In genomic region chr10:78541528-78542470, GRCh38 we compare ENCODE assay signal across 11 cellular contexts.
DNase-seq lines count a peak whose midpoint lies in the region; ATAC-seq and TF ChIP-seq lines count a peak whose summit lies in the region.
"Had no signal": no experiment of that assay in that cellular context is flagged by ENCODE, and none has a peak within 500 bp of the region (broad histone marks: within the 10 kb centered on the region; RNA-seq: fewer than 3 reads in every experiment).

No MANE protein-coding gene starts in this region.

- no peaks in the 10 kb centered on the region for H3K9me3 ChIP-seq in mesodermal cell (ENCODE audit: control insufficient read depth, low read length)

- H3K27me3 Mint-ChIP-seq in stimulated activated naive CD8-positive, alpha-beta T cell treated with anti-CD3 and anti-CD28 coated beads, Interleukin-15, amount 100 ng/mL, for 72 hours: peaks cover 22% of the 10 kb centered on the region

- in situ Hi-C loops in astrocyte of the spinal cord (cut with HindIII; ENCODE audit: low sequenced_read_pairs): no loop called here

- H3K4me3 ChIP-seq in astrocyte of the spinal cord (ENCODE audit: low read depth, low read length): no peak overlapping the region
- no peak overlapping the region for H3K4me3 ChIP-seq in mesodermal cell (ENCODE audit: extremely low read depth, insufficient read depth, low read length, poor library complexity, severe bottlenecking)

- no peak for TF ChIP-seq CTCF in astrocyte of the spinal cord (IDR thresholded peaks at IDR 0.05; ENCODE audit: low read depth, low read length)

- intact Hi-C loops in sciatic nerve (cut with DNase I): no loop called here

- H3K36me3 ChIP-seq in mesodermal cell (ENCODE audit: control insufficient read depth, insufficient read depth, low read length): no peaks in the 10 kb centered on the region

- H3K27ac ChIP-seq in mesodermal cell (ENCODE audit: low read depth, low read length, severe bottlenecking): peak overlapping the region; percentile 0
- H3K27ac ChIP-seq: C4-2B had no signal

- 77 to 81% methylated on average over 9 to 10 of the region's 10 CpGs for WGBS in mesodermal cell (ENCODE audit: insufficient coverage in 2 of 2), 2 experiments

- peaks cover 13% of the 10 kb centered on the region for H3K4me1 Mint-ChIP-seq in stimulated activated naive CD8-positive, alpha-beta T cell treated with anti-CD3 and anti-CD28 coated beads, Interleukin-15, amount 100 ng/mL, for 72 hours

- no peaks in the 10 kb centered on the region for H3K9me3 Mint-ChIP-seq in stimulated activated naive CD8-positive, alpha-beta T cell treated with anti-CD3 and anti-CD28 coated beads, Interleukin-15, amount 100 ng/mL, for 72 hours

- peak overlapping the region in 1 of 2 donors; percentile 83 for H3K27ac Mint-ChIP-seq in stimulated activated naive CD8-positive, alpha-beta T cell treated with anti-CD3 and anti-CD28 coated beads, Interleukin-15, amount 100 ng/mL, for 72 hours

- H3K4me1 ChIP-seq in mesodermal cell (ENCODE audit: control insufficient read depth, insufficient read depth, low read length, poor library complexity, severe bottlenecking): peaks cover 19% of the 10 kb centered on the region

- no peak for DNase-seq in stimulated activated naive CD8-positive, alpha-beta T cell treated with anti-CD3 and anti-CD28 coated beads, Interleukin-15, amount 100 ng/mL, for 72 hours
- DNase-seq in stimulated activated naive CD8-positive, alpha-beta T cell treated with anti-CD3 and anti-CD28 coated beads, Interleukin-15, Interleukin-2, amounts not matched to agents 100 U/mL and 50 U/mL, for 24 hours: no peak
- peak; percentile 54 for DNase-seq in astrocyte of the spinal cord (ENCODE audit: low read depth, low spot score)
- no peak for DNase-seq in GOT3 (lab: John Stamatoyannopoulos, UW)
- no peak for DNase-seq in NCI-H187 treated with DMSO at 0.1 percent for 48 hours (lab: John Stamatoyannopoulos, UW)
- DNase-seq in sciatic nerve (ENCODE audit: low spot score): no peak
- no peak for DNase-seq in globus pallidus (ENCODE audit: low spot score)
- DNase-seq: amniotic stem cell, nucleus accumbens had no signal

- H3K4me3 Mint-ChIP-seq in stimulated activated naive CD8-positive, alpha-beta T cell treated with anti-CD3 and anti-CD28 coated beads, Interleukin-15, amount 100 ng/mL, for 72 hours: no peak overlapping the region

- ATAC-seq in stimulated activated naive CD8-positive, alpha-beta T cell treated with anti-CD3 and anti-CD28 coated beads, Interleukin-15, amount 100 ng/mL, for 72 hours: peak; percentile 53
- no peak for ATAC-seq in stimulated activated naive CD8-positive, alpha-beta T cell treated with anti-CD3 and anti-CD28 coated beads, Interleukin-15, Interleukin-2, amounts not matched to agents 100 U/mL and 50 U/mL, for 24 hours
- ATAC-seq in sciatic nerve: no peak
